ENCODE assay signal across 1 cellular context in the genomic region with DNA sequence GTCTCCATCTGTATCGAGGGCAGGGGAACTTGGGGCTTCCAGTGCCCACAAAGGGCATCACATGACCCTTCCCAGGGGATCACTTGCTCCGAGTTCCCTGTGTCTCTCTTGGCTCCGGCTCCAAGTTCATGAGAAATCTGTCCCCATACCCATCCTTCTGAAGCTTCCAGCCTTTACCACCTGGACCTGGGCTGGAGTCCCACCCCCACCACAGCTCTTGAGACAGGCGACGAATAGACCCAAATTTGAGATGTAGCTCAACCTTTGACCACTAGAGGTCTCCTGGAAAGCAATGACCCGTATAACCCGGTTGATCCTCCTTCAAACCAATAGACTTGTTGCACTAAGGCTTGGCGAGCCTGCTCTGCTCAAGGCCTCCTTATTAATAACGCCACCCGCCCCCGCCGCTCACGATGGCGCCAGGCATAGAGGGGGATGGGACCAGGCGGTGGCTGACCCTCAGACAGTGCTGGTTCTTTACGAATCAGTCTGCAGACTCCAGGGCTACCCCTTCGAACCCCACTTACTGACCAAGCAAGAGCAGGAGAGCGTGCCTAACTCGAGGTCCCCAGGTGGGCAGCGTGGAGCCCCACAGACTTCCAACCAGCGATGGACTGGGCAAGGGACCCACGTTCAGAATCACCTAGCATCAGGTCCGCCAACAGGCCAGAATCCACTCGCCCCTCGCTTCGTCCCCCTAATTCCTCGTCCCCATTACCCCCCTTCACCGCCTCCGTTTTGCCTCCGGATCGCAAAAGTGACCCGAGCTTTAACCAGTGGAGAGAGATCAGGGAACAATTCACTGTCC.
TF ChIP-seq lines count a peak whose summit lies in the region.

No MANE protein-coding gene starts in this region.

TF ChIP-seq in K562, 482 proteins besides CTCF, POLR2A, EP300 and RAD21 (continued from another document and continues in another):
- no peak for TF ChIP-seq BMI1 (IDR thresholded peaks at IDR 0.05; ENCODE audit: low read length)
- TF ChIP-seq NFIC (IDR thresholded peaks at IDR 0.05): no peak
- no peak for TF ChIP-seq CREBBP (IDR thresholded peaks at IDR 0.05; ENCODE audit: low read depth, low read length)
- TF ChIP-seq, protein P1, sequence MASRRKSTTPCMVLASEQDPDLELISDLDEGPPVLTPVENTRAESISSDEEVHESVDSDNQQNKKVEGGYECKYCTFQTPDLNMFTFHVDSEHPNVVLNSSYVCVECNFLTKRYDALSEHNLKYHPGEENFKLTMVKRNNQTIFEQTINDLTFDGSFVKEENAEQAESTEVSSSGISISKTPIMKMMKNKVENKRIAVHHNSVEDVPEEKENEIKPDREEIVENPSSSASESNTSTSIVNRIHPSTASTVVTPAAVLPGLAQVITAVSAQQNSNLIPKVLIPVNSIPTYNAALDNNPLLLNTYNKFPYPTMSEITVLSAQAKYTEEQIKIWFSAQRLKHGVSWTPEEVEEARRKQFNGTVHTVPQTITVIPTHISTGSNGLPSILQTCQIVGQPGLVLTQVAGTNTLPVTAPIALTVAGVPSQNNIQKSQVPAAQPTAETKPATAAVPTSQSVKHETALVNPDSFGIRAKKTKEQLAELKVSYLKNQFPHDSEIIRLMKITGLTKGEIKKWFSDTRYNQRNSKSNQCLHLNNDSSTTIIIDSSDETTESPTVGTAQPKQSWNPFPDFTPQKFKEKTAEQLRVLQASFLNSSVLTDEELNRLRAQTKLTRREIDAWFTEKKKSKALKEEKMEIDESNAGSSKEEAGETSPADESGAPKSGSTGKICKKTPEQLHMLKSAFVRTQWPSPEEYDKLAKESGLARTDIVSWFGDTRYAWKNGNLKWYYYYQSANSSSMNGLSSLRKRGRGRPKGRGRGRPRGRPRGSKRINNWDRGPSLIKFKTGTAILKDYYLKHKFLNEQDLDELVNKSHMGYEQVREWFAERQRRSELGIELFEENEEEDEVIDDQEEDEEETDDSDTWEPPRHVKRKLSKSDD (conservative IDR thresholded peaks at IDR 0.05; ENCODE audit: low read length): no peak
- TF ChIP-seq FOXP1 (CRISPR knock-in tag; IDR thresholded peaks at IDR 0.05): no peak
- TF ChIP-seq, protein P2, sequence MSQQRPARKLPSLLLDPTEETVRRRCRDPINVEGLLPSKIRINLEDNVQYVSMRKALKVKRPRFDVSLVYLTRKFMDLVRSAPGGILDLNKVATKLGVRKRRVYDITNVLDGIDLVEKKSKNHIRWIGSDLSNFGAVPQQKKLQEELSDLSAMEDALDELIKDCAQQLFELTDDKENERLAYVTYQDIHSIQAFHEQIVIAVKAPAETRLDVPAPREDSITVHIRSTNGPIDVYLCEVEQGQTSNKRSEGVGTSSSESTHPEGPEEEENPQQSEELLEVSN (IDR thresholded peaks at IDR 0.05; ENCODE audit: borderline replicate concordance in 1 of 2, extremely low read depth in 1 of 2, insufficient read depth in 1 of 2, insufficient read length in 1 of 2, low read depth in 1 of 2, low read length in 1 of 2, poor library complexity in 1 of 2, severe bottlenecking in 1 of 2): no peak
- TF ChIP-seq CHD1 (IDR thresholded peaks at IDR 0.05; ENCODE audit: low read length): no peak
- no peak for TF ChIP-seq GATAD2B (IDR thresholded peaks at IDR 0.05; ENCODE audit: borderline replicate concordance)
- no peak for TF ChIP-seq ZNF124 (CRISPR knock-in tag; IDR thresholded peaks at IDR 0.05)
- TF ChIP-seq TBL1XR1 (IDR thresholded peaks at IDR 0.05; ENCODE audit: low read length in 2 of 2): no peak
- TF ChIP-seq HMG20A (CRISPR knock-in tag; conservative IDR thresholded peaks at IDR 0.05): no peak
- TF ChIP-seq, protein P3, sequence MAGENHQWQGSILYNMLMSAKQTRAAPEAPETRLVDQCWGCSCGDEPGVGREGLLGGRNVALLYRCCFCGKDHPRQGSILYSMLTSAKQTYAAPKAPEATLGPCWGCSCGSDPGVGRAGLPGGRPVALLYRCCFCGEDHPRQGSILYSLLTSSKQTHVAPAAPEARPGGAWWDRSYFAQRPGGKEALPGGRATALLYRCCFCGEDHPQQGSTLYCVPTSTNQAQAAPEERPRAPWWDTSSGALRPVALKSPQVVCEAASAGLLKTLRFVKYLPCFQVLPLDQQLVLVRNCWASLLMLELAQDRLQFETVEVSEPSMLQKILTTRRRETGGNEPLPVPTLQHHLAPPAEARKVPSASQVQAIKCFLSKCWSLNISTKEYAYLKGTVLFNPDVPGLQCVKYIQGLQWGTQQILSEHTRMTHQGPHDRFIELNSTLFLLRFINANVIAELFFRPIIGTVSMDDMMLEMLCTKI (IDR thresholded peaks at IDR 0.05; ENCODE audit: partially characterized antibody): no peak
- no peak for TF ChIP-seq ZSCAN32 (CRISPR knock-in tag; IDR thresholded peaks at IDR 0.05)
- TF ChIP-seq SMARCC2 (IDR thresholded peaks at IDR 0.05; ENCODE audit: low read depth): no peak
- TF ChIP-seq, protein P4, sequence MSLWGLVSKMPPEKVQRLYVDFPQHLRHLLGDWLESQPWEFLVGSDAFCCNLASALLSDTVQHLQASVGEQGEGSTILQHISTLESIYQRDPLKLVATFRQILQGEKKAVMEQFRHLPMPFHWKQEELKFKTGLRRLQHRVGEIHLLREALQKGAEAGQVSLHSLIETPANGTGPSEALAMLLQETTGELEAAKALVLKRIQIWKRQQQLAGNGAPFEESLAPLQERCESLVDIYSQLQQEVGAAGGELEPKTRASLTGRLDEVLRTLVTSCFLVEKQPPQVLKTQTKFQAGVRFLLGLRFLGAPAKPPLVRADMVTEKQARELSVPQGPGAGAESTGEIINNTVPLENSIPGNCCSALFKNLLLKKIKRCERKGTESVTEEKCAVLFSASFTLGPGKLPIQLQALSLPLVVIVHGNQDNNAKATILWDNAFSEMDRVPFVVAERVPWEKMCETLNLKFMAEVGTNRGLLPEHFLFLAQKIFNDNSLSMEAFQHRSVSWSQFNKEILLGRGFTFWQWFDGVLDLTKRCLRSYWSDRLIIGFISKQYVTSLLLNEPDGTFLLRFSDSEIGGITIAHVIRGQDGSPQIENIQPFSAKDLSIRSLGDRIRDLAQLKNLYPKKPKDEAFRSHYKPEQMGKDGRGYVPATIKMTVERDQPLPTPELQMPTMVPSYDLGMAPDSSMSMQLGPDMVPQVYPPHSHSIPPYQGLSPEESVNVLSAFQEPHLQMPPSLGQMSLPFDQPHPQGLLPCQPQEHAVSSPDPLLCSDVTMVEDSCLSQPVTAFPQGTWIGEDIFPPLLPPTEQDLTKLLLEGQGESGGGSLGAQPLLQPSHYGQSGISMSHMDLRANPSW (CRISPR knock-in tag; IDR thresholded peaks at IDR 0.05): no peak
- no peak for TF ChIP-seq ZNF436 (CRISPR knock-in tag; IDR thresholded peaks at IDR 0.05)
- no peak for TF ChIP-seq ETS2 (tag; IDR thresholded peaks at IDR 0.05; ENCODE audit: borderline replicate concordance, poor library complexity, severe bottlenecking)
- TF ChIP-seq, protein P5, sequence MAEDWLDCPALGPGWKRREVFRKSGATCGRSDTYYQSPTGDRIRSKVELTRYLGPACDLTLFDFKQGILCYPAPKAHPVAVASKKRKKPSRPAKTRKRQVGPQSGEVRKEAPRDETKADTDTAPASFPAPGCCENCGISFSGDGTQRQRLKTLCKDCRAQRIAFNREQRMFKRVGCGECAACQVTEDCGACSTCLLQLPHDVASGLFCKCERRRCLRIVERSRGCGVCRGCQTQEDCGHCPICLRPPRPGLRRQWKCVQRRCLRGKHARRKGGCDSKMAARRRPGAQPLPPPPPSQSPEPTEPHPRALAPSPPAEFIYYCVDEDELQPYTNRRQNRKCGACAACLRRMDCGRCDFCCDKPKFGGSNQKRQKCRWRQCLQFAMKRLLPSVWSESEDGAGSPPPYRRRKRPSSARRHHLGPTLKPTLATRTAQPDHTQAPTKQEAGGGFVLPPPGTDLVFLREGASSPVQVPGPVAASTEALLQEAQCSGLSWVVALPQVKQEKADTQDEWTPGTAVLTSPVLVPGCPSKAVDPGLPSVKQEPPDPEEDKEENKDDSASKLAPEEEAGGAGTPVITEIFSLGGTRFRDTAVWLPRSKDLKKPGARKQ (CRISPR knock-in tag; IDR thresholded peaks at IDR 0.05): peak; percentile 92
- TF ChIP-seq MYC (IDR thresholded peaks at IDR 0.05; ENCODE audit: low read depth, low read length): no peak
- no peak for TF ChIP-seq MYC (CRISPR knock-in tag; IDR thresholded peaks at IDR 0.05; ENCODE audit: borderline replicate concordance, low read depth)
- TF ChIP-seq POLR3A (IDR thresholded peaks at IDR 0.05; ENCODE audit: borderline replicate concordance, extremely low read depth, insufficient read depth, insufficient read length): no peak
- TF ChIP-seq NCOA4 (IDR thresholded peaks at IDR 0.05; ENCODE audit: partially characterized antibody): no peak
- TF ChIP-seq BRCA1 (IDR thresholded peaks at IDR 0.05): no peak
- no peak for TF ChIP-seq BRCA1 (CRISPR knock-in tag; IDR thresholded peaks at IDR 0.05)
- TF ChIP-seq CBX1 (IDR thresholded peaks at IDR 0.05; ENCODE audit: low read depth): no peak
- TF ChIP-seq RBM15 (IDR thresholded peaks at IDR 0.05; ENCODE audit: insufficient read depth, low read length): no peak
- no peak for TF ChIP-seq RUNX1 (IDR thresholded peaks at IDR 0.05; ENCODE audit: low read depth)
- TF ChIP-seq IRF2 (CRISPR knock-in tag; IDR thresholded peaks at IDR 0.05): no peak
- TF ChIP-seq, protein P6, sequence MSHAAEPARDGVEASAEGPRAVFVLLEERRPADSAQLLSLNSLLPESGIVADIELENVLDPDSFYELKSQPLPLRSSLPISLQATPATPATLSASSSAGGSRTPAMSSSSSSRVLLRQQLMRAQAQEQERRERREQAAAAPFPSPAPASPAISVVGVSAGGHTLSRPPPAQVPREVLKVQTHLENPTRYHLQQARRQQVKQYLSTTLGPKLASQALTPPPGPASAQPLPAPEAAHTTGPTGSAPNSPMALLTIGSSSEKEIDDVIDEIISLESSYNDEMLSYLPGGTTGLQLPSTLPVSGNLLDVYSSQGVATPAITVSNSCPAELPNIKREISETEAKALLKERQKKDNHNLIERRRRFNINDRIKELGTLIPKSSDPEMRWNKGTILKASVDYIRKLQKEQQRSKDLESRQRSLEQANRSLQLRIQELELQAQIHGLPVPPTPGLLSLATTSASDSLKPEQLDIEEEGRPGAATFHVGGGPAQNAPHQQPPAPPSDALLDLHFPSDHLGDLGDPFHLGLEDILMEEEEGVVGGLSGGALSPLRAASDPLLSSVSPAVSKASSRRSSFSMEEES (CRISPR knock-in tag; IDR thresholded peaks at IDR 0.05): peak; percentile 58
- TF ChIP-seq HDAC3 (IDR thresholded peaks at IDR 0.05; ENCODE audit: borderline replicate concordance, partially characterized antibody): no peak
- TF ChIP-seq SMARCA5 (IDR thresholded peaks at IDR 0.05): no peak
- TF ChIP-seq, protein P7, sequence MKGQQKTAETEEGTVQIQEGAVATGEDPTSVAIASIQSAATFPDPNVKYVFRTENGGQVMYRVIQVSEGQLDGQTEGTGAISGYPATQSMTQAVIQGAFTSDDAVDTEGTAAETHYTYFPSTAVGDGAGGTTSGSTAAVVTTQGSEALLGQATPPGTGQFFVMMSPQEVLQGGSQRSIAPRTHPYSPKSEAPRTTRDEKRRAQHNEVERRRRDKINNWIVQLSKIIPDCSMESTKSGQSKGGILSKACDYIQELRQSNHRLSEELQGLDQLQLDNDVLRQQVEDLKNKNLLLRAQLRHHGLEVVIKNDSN (CRISPR knock-in tag; IDR thresholded peaks at IDR 0.05): peak; percentile 32; the same call in 1 of the 2 replicates
- no peak for TF ChIP-seq ZNF174 (CRISPR knock-in tag; IDR thresholded peaks at IDR 0.05)
- no peak for TF ChIP-seq BDP1 (IDR thresholded peaks at IDR 0.05; ENCODE audit: insufficient read depth, insufficient read length)
- no peak for TF ChIP-seq HDAC8 (tag; IDR thresholded peaks at IDR 0.05)
- no peak for TF ChIP-seq STAT5B (CRISPR knock-in tag; IDR thresholded peaks at IDR 0.05)
- TF ChIP-seq NUFIP1 (IDR thresholded peaks at IDR 0.05; ENCODE audit: partially characterized antibody): no peak
- TF ChIP-seq ZNF766 (CRISPR knock-in tag; conservative IDR thresholded peaks at IDR 0.05): no peak
- TF ChIP-seq, protein P8, sequence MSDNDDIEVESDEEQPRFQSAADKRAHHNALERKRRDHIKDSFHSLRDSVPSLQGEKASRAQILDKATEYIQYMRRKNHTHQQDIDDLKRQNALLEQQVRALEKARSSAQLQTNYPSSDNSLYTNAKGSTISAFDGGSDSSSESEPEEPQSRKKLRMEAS (CRISPR knock-in tag; IDR thresholded peaks at IDR 0.05): 0 out of 2 replicates have a peak, but pooled peaks have one; percentile 20
- no peak for TF ChIP-seq SMAD3 (CRISPR knock-in tag; conservative IDR thresholded peaks at IDR 0.05)
- no peak for TF ChIP-seq OTX1 (CRISPR knock-in tag; IDR thresholded peaks at IDR 0.05)
- TF ChIP-seq SMARCB1 (IDR thresholded peaks at IDR 0.05; ENCODE audit: insufficient read length, low read depth): no peak
- TF ChIP-seq, protein P9, sequence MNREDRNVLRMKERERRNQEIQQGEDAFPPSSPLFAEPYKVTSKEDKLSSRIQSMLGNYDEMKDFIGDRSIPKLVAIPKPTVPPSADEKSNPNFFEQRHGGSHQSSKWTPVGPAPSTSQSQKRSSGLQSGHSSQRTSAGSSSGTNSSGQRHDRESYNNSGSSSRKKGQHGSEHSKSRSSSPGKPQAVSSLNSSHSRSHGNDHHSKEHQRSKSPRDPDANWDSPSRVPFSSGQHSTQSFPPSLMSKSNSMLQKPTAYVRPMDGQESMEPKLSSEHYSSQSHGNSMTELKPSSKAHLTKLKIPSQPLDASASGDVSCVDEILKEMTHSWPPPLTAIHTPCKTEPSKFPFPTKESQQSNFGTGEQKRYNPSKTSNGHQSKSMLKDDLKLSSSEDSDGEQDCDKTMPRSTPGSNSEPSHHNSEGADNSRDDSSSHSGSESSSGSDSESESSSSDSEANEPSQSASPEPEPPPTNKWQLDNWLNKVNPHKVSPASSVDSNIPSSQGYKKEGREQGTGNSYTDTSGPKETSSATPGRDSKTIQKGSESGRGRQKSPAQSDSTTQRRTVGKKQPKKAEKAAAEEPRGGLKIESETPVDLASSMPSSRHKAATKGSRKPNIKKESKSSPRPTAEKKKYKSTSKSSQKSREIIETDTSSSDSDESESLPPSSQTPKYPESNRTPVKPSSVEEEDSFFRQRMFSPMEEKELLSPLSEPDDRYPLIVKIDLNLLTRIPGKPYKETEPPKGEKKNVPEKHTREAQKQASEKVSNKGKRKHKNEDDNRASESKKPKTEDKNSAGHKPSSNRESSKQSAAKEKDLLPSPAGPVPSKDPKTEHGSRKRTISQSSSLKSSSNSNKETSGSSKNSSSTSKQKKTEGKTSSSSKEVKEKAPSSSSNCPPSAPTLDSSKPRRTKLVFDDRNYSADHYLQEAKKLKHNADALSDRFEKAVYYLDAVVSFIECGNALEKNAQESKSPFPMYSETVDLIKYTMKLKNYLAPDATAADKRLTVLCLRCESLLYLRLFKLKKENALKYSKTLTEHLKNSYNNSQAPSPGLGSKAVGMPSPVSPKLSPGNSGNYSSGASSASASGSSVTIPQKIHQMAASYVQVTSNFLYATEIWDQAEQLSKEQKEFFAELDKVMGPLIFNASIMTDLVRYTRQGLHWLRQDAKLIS (CRISPR knock-in tag; IDR thresholded peaks at IDR 0.05): no peak
- TF ChIP-seq ZEB2 (IDR thresholded peaks at IDR 0.05): no peak
- TF ChIP-seq KLF1 (tag; IDR thresholded peaks at IDR 0.05): no peak
- TF ChIP-seq ATF1 (CRISPR knock-in tag; IDR thresholded peaks at IDR 0.05): no peak
- TF ChIP-seq ATF1 (tag; IDR thresholded peaks at IDR 0.05): peak; percentile 25; the same call in 1 of the 2 replicates
- TF ChIP-seq, protein P10, sequence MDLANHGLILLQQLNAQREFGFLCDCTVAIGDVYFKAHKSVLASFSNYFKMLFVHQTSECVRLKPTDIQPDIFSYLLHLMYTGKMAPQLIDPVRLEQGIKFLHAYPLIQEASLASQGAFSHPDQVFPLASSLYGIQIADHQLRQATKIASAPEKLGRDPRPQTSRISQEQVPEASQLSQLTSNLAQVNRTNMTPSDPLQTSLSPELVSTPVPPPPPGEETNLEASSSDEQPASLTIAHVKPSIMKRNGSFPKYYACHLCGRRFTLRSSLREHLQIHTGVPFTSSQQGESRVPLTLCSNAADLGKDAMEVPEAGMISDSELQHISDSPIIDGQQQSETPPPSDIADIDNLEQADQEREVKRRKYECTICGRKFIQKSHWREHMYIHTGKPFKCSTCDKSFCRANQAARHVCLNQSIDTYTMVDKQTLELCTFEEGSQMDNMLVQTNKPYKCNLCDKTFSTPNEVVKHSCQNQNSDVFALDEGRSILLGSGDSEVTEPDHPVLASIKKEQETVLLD (IDR thresholded peaks at IDR 0.05): no peak
